1 cellular context compared by ENCODE assay signal in the genomic region with DNA sequence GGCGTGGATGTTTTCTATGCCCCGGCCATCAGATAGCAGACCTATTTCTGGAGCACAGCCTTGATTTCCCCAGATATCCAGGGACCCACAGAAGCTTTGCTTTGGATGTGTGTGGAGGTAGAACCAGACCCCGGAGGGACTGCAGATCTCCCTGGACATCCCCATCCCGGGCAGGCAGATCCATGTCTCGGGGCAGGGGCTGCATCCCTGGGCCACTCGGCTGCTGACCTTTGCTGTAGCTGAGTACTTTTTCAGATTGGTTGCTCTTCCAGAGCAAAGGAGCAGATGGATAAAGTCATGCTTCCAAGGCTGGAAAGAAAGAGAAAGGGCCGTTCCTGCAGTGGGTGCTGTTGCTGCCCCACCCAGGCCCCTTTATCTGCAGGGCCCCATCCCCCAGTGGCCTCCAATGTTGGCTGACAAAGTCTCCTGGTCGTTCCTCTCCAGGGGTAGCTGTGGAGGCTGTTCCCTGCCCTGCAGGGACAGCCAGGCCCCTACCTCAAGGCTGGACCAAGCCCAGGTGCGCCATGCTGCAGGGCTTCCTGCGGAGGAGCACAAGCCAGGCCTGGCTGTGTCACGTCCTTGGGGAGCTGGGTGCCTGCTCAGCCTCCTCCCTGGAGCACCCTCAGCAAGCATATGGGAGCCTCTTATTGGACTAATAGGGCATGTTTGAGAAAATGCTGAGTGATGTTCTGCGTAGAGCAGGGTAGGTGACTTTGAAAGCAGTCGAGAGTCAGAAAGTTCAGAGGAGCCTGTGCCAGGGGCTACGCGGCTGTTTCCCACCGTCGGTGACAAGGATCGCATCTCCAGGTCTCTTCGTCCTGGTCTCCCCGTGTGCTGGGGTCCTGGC.
TF ChIP-seq lines count a peak whose summit lies in the region.

No MANE protein-coding gene starts in this region.

TF ChIP-seq in H1, 55 proteins besides CTCF, POLR2A, EP300 and RAD21:
- TF ChIP-seq, protein P1, sequence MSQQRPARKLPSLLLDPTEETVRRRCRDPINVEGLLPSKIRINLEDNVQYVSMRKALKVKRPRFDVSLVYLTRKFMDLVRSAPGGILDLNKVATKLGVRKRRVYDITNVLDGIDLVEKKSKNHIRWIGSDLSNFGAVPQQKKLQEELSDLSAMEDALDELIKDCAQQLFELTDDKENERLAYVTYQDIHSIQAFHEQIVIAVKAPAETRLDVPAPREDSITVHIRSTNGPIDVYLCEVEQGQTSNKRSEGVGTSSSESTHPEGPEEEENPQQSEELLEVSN (IDR thresholded peaks at IDR 0.05): no peak
- no peak for TF ChIP-seq POLR2AphosphoS5 (IDR thresholded peaks at IDR 0.05; ENCODE audit: low read depth, low read length)
- no peak for TF ChIP-seq JUND (IDR thresholded peaks at IDR 0.05; ENCODE audit: low read length)
- no peak for TF ChIP-seq RNF2 (IDR thresholded peaks at IDR 0.05; ENCODE audit: borderline replicate concordance, low read depth, low read length, missing control alignments, poor library complexity, severe bottlenecking)
- TF ChIP-seq BRCA1 (IDR thresholded peaks at IDR 0.05; ENCODE audit: low read depth, low read length): no peak
- no peak for TF ChIP-seq TAF1 (IDR thresholded peaks at IDR 0.05; ENCODE audit: low read depth, low read length)
- no peak for TF ChIP-seq MAX (IDR thresholded peaks at IDR 0.05)
- no peak for TF ChIP-seq CHD7 (IDR thresholded peaks at IDR 0.05; ENCODE audit: insufficient replicate concordance, low read length)
- TF ChIP-seq BCL11A (IDR thresholded peaks at IDR 0.05; ENCODE audit: low read depth in 2 of 2, low read length in 2 of 2): no peak
- TF ChIP-seq KDM5A (IDR thresholded peaks at IDR 0.05; ENCODE audit: low read length): no peak
- TF ChIP-seq TEAD4 (IDR thresholded peaks at IDR 0.05; ENCODE audit: low read depth, low read length): no peak
- no peak for TF ChIP-seq EGR1 (IDR thresholded peaks at IDR 0.05; ENCODE audit: borderline replicate concordance, low read depth, low read length)
- TF ChIP-seq NANOG (IDR thresholded peaks at IDR 0.05; ENCODE audit: insufficient read depth, low read depth, low read length, poor library complexity, severe bottlenecking): no peak
